In genomic region chr2:47783491-47784330, GRCh38 we compare ENCODE assay signal across 8 cellular contexts. TPM values are rescaled to one million over a fixed set of nuclear protein-coding genes. Genes with fewer than 3 reads are reported as not detected.
DNase-seq lines count a peak whose midpoint lies in the region; ATAC-seq and TF ChIP-seq lines count a peak whose summit lies in the region.

No MANE protein-coding gene starts in this region.

- no peak for TF ChIP-seq CTCF in OCI-LY1 (IDR thresholded peaks at IDR 0.05; ENCODE audit: low read length)

- H2AFZ ChIP-seq in OCI-LY1 (ENCODE audit: low read length) = no peak overlapping the region

- H3F3A ChIP-seq in OCI-LY1 (ENCODE audit: insufficient read depth, low read length) = no peaks in the 10 kb centered on the region

- H3K9ac ChIP-seq in OCI-LY1 (ENCODE audit: low read length) = peak overlapping the region; percentile 99

- WGBS in esophagus, 2 donors = 1% methylated on average over 66 to 69 of the region's 71 CpGs

- peak overlapping the region; percentile 77 for H3K4me2 ChIP-seq in OCI-LY1 (ENCODE audit: low read length)

- H3K9me3 ChIP-seq in OCI-LY1 (ENCODE audit: low read length) (no peaks in the 10 kb centered on the region), esophagus (ENCODE audit: control insufficient read depth in 2 of 2, insufficient read depth in 1 of 2, low read depth in 1 of 2, low read length in 1 of 2) (no peaks in the 10 kb centered on the region)

- H3K4me3 ChIP-seq in OCI-LY1 (ENCODE audit: low read depth, low read length, poor library complexity, severe bottlenecking) (peak overlapping the region; percentile 92), esophagus (ENCODE audit: low read depth in 1 of 2, low read length in 2 of 2) (peak overlapping the region; percentile 68 to 73)

- peaks cover 46% of the 10 kb centered on the region for H3K79me2 ChIP-seq in OCI-LY1 (ENCODE audit: insufficient read depth, low read length)

- H3K36me3 ChIP-seq in OCI-LY1 (ENCODE audit: insufficient read depth, low read length) = peaks cover 30% of the 10 kb centered on the region
- H3K36me3 ChIP-seq in esophagus (ENCODE audit: control insufficient read depth in 2 of 2, insufficient read depth in 2 of 2, low read length in 1 of 2) = no peaks in the 10 kb centered on the region

- peak; percentile 25 for ATAC-seq in GM21360 (IDR thresholded peaks at IDR 0.05; ENCODE audit: unreplicated experiment)

- H3K27me3 ChIP-seq in OCI-LY1 (ENCODE audit: insufficient read depth, low read length) (no peaks in the 10 kb centered on the region), esophagus (ENCODE audit: control insufficient read depth in 1 of 2, insufficient read depth in 2 of 2, low read length in 2 of 2) (no peaks in the 10 kb centered on the region)

- peak; percentile 79 for DNase-seq in CMK (ENCODE audit: low read depth)
- peak; percentile 44 for DNase-seq in HT-29 (ENCODE audit: low spot score)
- DNase-seq in activated T-cell treated with anti-CD3 and anti-CD28 coated beads, Interleukin-2, amount 50 U/mL, for 1 hour = peak; percentile 70
- peak; percentile 55 for DNase-seq in myocyte (ENCODE audit: low read depth)
- DNase-seq in stimulated activated CD8-positive, alpha-beta memory T cell treated with anti-CD3 and anti-CD28 coated beads, Interleukin-7, amount 100 ng/mL, for 4 hours (ENCODE audit: low read depth in 2 of 2) = peak; percentile 38 to 59

- H3K4me1 ChIP-seq in OCI-LY1 (ENCODE audit: insufficient read depth, low read length, severe bottlenecking) = peaks cover 63% of the 10 kb centered on the region
- H3K4me1 ChIP-seq in esophagus (ENCODE audit: control insufficient read depth in 2 of 2, insufficient read depth in 2 of 2, low read length in 1 of 2) = no peaks in the 10 kb centered on the region

- H3K9me2 ChIP-seq in OCI-LY1 (ENCODE audit: low read depth, low read length) = no peaks in the 10 kb centered on the region

- H3K27ac ChIP-seq in OCI-LY1 (ENCODE audit: low read depth, low read length, poor library complexity, severe bottlenecking) (peak overlapping the region; percentile 85), esophagus (ENCODE audit: low read depth in 2 of 2, low read length in 1 of 2) (peak overlapping the region; percentile 76 to 82)

- H4K20me1 ChIP-seq in OCI-LY1 (ENCODE audit: insufficient read depth, low read length) = no peaks in the 10 kb centered on the region

RNA-seq across cellular contexts. Expression of gene MSH6, which starts 0.8 kb away (rescaled TPM):
- total RNA-seq in HT-29 (2014; rRNA removed; shearing (Covaris generic)) = 40.3 and 44.4 TPM in 2 replicates
- polyA plus RNA-seq in esophagus = 10 to 100 TPM in 1 of 2 donors, 1 to 10 TPM in 1; 5.3 to 12.2 TPM
- total RNA-seq in myocyte = 26.4 and 33.0 TPM in 2 replicates
- 13.0 TPM for polyA plus RNA-seq in myocyte (2012)

Comparison
In these comparisons a context has a peak if more than half of its experiments do, and no peak if none do; other contexts are left out.
1. Peak in every context shown above with its lines: DNase-seq, ATAC-seq, H3K4me3 ChIP-seq and H3K27ac ChIP-seq.